ENCODE assay signal across 10 cellular contexts in the genomic region with DNA sequence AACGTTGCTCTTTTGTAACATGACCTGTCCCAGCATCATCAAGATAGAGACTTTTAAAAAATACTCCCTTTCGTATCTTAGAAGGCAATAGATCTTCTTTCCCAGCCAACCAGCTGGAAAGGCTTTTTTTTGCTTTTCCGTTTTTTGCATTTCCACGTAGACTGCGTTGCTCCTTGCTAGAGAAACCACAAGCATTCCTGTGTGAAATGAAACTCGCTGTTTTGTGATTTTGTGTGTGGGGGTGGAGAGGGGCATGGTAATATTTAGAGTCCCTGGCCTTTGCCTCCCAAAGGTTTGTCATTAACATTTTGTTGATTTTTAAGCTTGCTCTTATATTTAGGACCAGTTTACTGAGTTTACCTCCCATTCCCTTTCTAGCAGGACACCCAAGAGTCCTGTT.
A peak's percentile ranks its signal among the peaks of the same experiment; 100 is the strongest.
DNase-seq lines count a peak whose midpoint lies in the region; ATAC-seq and TF ChIP-seq lines count a peak whose summit lies in the region.
"Had no signal": no experiment of that assay in that cellular context is flagged by ENCODE, and none has a peak within 500 bp of the region (broad histone marks: within the 10 kb centered on the region; RNA-seq: fewer than 3 reads in every experiment).

No MANE protein-coding gene starts in this region.

- H3K9ac ChIP-seq in BLaER1, result 0 out of 2 replicates have a peak overlapping the region, but pooled peaks have one; percentile 32

- DNase-seq in RWPE2 (ENCODE audit: low spot score), result no peak
- peak; percentile 84 for DNase-seq in fibroblast of the aortic adventitia (ENCODE audit: low read depth)
- no peak for DNase-seq in psoas muscle
- no peak for DNase-seq in RPMI8226
- DNase-seq in RKO (ENCODE audit: low spot score), result no peak
- no peak for DNase-seq in HPDE6-E6E7 (ENCODE audit: extremely low spot score)
- DNase-seq in NCI-H146 treated with DMSO at 0.1 percent for 48 hours (lab: John Stamatoyannopoulos, UW; ENCODE audit: unreplicated experiment), result no peak
- DNase-seq: activated naive CD4-positive, alpha-beta T cell treated with Interleukin-2 at 50 U/mL for 16 hours; WERI-Rb-1 had no signal

- ATAC-seq in RWPE2 (ENCODE audit: low read depth) (peak; percentile 47), psoas muscle (peak in 2 of 4 donors; percentile 2 to 23)

- WGBS in psoas muscle, 3 donors, result 20 to 43% (median 24%) methylated on average over 6 of the region's 6 CpGs

- no peak for TF ChIP-seq CTCF in RWPE2 (IDR thresholded peaks at IDR 0.05; ENCODE audit: poor library complexity, severe bottlenecking)
- no peak for TF ChIP-seq CTCF in fibroblast of the aortic adventitia (IDR thresholded peaks at IDR 0.05; ENCODE audit: insufficient read depth, low read length)
- TF ChIP-seq CTCF in psoas muscle (IDR thresholded peaks at IDR 0.05), result no peak

- H3K4me3 ChIP-seq in BLaER1 (no peak overlapping the region), RWPE2 (ENCODE audit: severe bottlenecking) (peak overlapping the region; percentile 29), fibroblast of the aortic adventitia (ENCODE audit: low read depth, low read length) (peak overlapping the region; percentile 49), psoas muscle (peak overlapping the region; percentile 60)

- peak overlapping the region; percentile 67 for H3K4me2 ChIP-seq in BLaER1

- intact Hi-C loops in psoas muscle (cut with DNase I), result loop anchor here in 1 of 2 donors (10.0 kb wide), 1 partner anchor 111 kb away; no protein-coding TSS in a partner anchor

- H4K20me1 ChIP-seq in BLaER1, result no peaks in the 10 kb centered on the region

- H3K27ac ChIP-seq in BLaER1 (peak overlapping the region; percentile 30; the same call in 1 of the 2 replicates), RWPE2 (ENCODE audit: poor library complexity, severe bottlenecking) (peak overlapping the region; percentile 57), psoas muscle (peak overlapping the region; percentile 81)
- H3K27ac ChIP-seq: WERI-Rb-1 had no signal

- H3K9me3 ChIP-seq in BLaER1 (no peaks in the 10 kb centered on the region), RWPE2 (ENCODE audit: severe bottlenecking) (no peaks in the 10 kb centered on the region), psoas muscle (no peaks in the 10 kb centered on the region)

- H3K36me3 ChIP-seq in BLaER1 (no peaks in the 10 kb centered on the region), RWPE2 (ENCODE audit: low read depth) (no peaks in the 10 kb centered on the region), psoas muscle (ENCODE audit: insufficient read depth in 1 of 2, low read depth in 1 of 2) (no peaks in the 10 kb centered on the region)
- H3K36me3 ChIP-seq: WERI-Rb-1 had no signal

- no peaks in the 10 kb centered on the region for H3K27me3 ChIP-seq in BLaER1
- H3K27me3 ChIP-seq in RWPE2 (ENCODE audit: insufficient read depth, poor library complexity, severe bottlenecking), result no peaks in the 10 kb centered on the region
- H3K27me3 ChIP-seq in psoas muscle (ENCODE audit: insufficient read depth in 3 of 3, low read length in 2 of 3), result no peaks in the 10 kb centered on the region

- peaks cover 18% of the 10 kb centered on the region for H3K4me1 ChIP-seq in BLaER1
- peaks cover 6% of the 10 kb centered on the region for H3K4me1 ChIP-seq in RWPE2 (ENCODE audit: insufficient read depth, poor library complexity, severe bottlenecking)
- peaks cover 28% of the 10 kb centered on the region for H3K4me1 ChIP-seq in psoas muscle

Comparison
In these comparisons a context has a peak if more than half of its experiments do, and no peak if none do; other contexts are left out.
1. H3K27ac ChIP-seq: peak in every context shown above with its lines; median percentile 81 in psoas muscle; 57 in RWPE2; 30 in BLaER1.